ENCODE assay signal across 15 cellular contexts in genomic region chr14:76931629-76932402, GRCh38.
DNase-seq lines count a peak whose midpoint lies in the region; ATAC-seq, FAIRE-seq and TF ChIP-seq lines count a peak whose summit lies in the region.
"Had no signal": no experiment of that assay in that cellular context is flagged by ENCODE, and none has a peak within 500 bp of the region (broad histone marks: within the 10 kb centered on the region; RNA-seq: fewer than 3 reads in every experiment).

No MANE protein-coding gene starts in this region.

- TF ChIP-seq CTCF in transverse colon (IDR thresholded peaks at IDR 0.05): no peak

- H3K9me3 Mint-ChIP-seq in activated naive CD8-positive, alpha-beta T cell (ENCODE audit: low read depth): no peaks in the 10 kb centered on the region
- H3K9me3 Mint-ChIP-seq in activated naive CD8-positive, alpha-beta T cell treated with anti-CD3 and anti-CD28 coated beads for 36 hours: no peaks in the 10 kb centered on the region
- no peaks in the 10 kb centered on the region for H3K9me3 Mint-ChIP-seq in activated T-helper 1 cell treated with anti-CD3 and anti-CD28 coated beads, Interleukin-12 subunit alpha, Interleukin-12 subunit beta, Interleukin-2, Interleukin-4 antibody, amounts not matched to agents 30 ng/mL and 10 ng/mL and 1 ng/mL, durations not matched to agents 14 hours and 24 hours and 36 hours
- H3K9me3 Mint-ChIP-seq in naive thymus-derived CD4-positive, alpha-beta T cell: no peaks in the 10 kb centered on the region

- intact Hi-C loops in activated T-helper 1 cell treated with anti-CD3 and anti-CD28 coated beads, Interleukin-12 subunit alpha, Interleukin-12 subunit beta, Interleukin-2, Interleukin-4 antibody, amounts not matched to agents 30 ng/mL and 10 ng/mL and 1 ng/mL, durations not matched to agents 14 hours and 24 hours and 36 hours (cut with micrococcal nuclease): no loop called here
- intact Hi-C loops in naive thymus-derived CD4-positive, alpha-beta T cell (cut with micrococcal nuclease): loop anchor here in 1 of 2 donors (2.0 kb wide), 1 partner anchor 15 kb away; no protein-coding TSS in a partner anchor
- intact Hi-C loops in transverse colon (cut with DNase I; ENCODE audit: low total_unique reads): no loop called here

- no peak for TF ChIP-seq POLR2A in transverse colon (IDR thresholded peaks at IDR 0.05)

- H3K36me3 Mint-ChIP-seq in activated naive CD8-positive, alpha-beta T cell: no peaks in the 10 kb centered on the region
- H3K36me3 Mint-ChIP-seq in activated naive CD8-positive, alpha-beta T cell treated with anti-CD3 and anti-CD28 coated beads for 36 hours: no peaks in the 10 kb centered on the region
- H3K36me3 Mint-ChIP-seq in activated T-helper 1 cell treated with anti-CD3 and anti-CD28 coated beads, Interleukin-12 subunit alpha, Interleukin-12 subunit beta, Interleukin-2, Interleukin-4 antibody, amounts not matched to agents 30 ng/mL and 10 ng/mL and 1 ng/mL, durations not matched to agents 14 hours and 24 hours and 36 hours (ENCODE audit: low read depth): no peaks in the 10 kb centered on the region
- no peaks in the 10 kb centered on the region for H3K36me3 Mint-ChIP-seq in naive thymus-derived CD4-positive, alpha-beta T cell

- H3K9me3 ChIP-seq in naive thymus-derived CD4-positive, alpha-beta T cell (ENCODE audit: control insufficient read depth in 2 of 3, low read length in 3 of 3): no peaks in the 10 kb centered on the region
- H3K9me3 ChIP-seq in transverse colon: no peaks in the 10 kb centered on the region
- H3K9me3 ChIP-seq: adrenal gland, BE2C had no signal

- CTCF ChIA-PET in naive thymus-derived CD4-positive, alpha-beta T cell (lab: Charles Lee): interaction anchor here (0.6 to 3.2 kb wide), 5 partner anchors 10 to 121 kb away, joined by 3 to 15 read pairs (median 5); no protein-coding TSS in a partner anchor

- peaks cover 44 to 50% of the 10 kb centered on the region in 2 donors for H3K4me1 ChIP-seq in naive thymus-derived CD4-positive, alpha-beta T cell (ENCODE audit: control insufficient read depth in 2 of 2, insufficient read depth in 2 of 2, low read length in 2 of 2)
- H3K4me1 ChIP-seq in transverse colon: peaks cover 0 to 9% (median 0%) of the 10 kb centered on the region in 4 donors

- POLR2A ChIA-PET in naive thymus-derived CD4-positive, alpha-beta T cell (lab: Charles Lee): interaction anchor here (0.7 to 1.3 kb wide), 3 partner anchors 8 to 24 kb away, joined by 3 to 4 read pairs (median 3); no protein-coding TSS in a partner anchor

- peaks cover 55% of the 10 kb centered on the region for H3K4me1 Mint-ChIP-seq in activated naive CD8-positive, alpha-beta T cell (ENCODE audit: low read depth)
- peaks cover 30% of the 10 kb centered on the region for H3K4me1 Mint-ChIP-seq in activated naive CD8-positive, alpha-beta T cell treated with anti-CD3 and anti-CD28 coated beads for 36 hours
- H3K4me1 Mint-ChIP-seq in activated T-helper 1 cell treated with anti-CD3 and anti-CD28 coated beads, Interleukin-12 subunit alpha, Interleukin-12 subunit beta, Interleukin-2, Interleukin-4 antibody, amounts not matched to agents 30 ng/mL and 10 ng/mL and 1 ng/mL, durations not matched to agents 14 hours and 24 hours and 36 hours (ENCODE audit: low read depth): peaks cover 55% of the 10 kb centered on the region
- H3K4me1 Mint-ChIP-seq in naive thymus-derived CD4-positive, alpha-beta T cell: peaks cover 40 to 67% (median 63%) of the 10 kb centered on the region in 7 donors

- no peak overlapping the region for H3K4me3 ChIP-seq in naive thymus-derived CD4-positive, alpha-beta T cell (ENCODE audit: low read length)
- H3K4me3 ChIP-seq in transverse colon: no peak overlapping the region
- H3K4me3 ChIP-seq: adrenal gland had no signal

- no peak for TF ChIP-seq EP300 in transverse colon (IDR thresholded peaks at IDR 0.05; ENCODE audit: low read depth)

- H3K27ac Mint-ChIP-seq in activated naive CD8-positive, alpha-beta T cell: no peak overlapping the region
- no peak overlapping the region for H3K27ac Mint-ChIP-seq in activated naive CD8-positive, alpha-beta T cell treated with anti-CD3 and anti-CD28 coated beads for 36 hours
- H3K27ac Mint-ChIP-seq in activated T-helper 1 cell treated with anti-CD3 and anti-CD28 coated beads, Interleukin-12 subunit alpha, Interleukin-12 subunit beta, Interleukin-2, Interleukin-4 antibody, amounts not matched to agents 30 ng/mL and 10 ng/mL and 1 ng/mL, durations not matched to agents 14 hours and 24 hours and 36 hours: peak overlapping the region; percentile 49
- H3K27ac Mint-ChIP-seq in naive thymus-derived CD4-positive, alpha-beta T cell: peak overlapping the region; percentile 13 to 93 (median 92)

- ATAC-seq in naive thymus-derived CD4-positive, alpha-beta T cell: no peak
- ATAC-seq: left ventricle myocardium superior had no signal

- no peaks in the 10 kb centered on the region for H3K36me3 ChIP-seq in naive thymus-derived CD4-positive, alpha-beta T cell (ENCODE audit: control insufficient read depth in 2 of 3, insufficient read depth in 3 of 3, low read length in 3 of 3)
- no peaks in the 10 kb centered on the region for H3K36me3 ChIP-seq in transverse colon
- H3K36me3 ChIP-seq: adrenal gland, BE2C had no signal

- no peak overlapping the region for H3K27ac ChIP-seq in naive thymus-derived CD4-positive, alpha-beta T cell (ENCODE audit: low read depth, low read length)
- H3K27ac ChIP-seq in transverse colon: no peak overlapping the region

- in situ Hi-C loops in transverse colon (cut with MboI; ENCODE audit: low pct_ligation_motif_present in 1 of 4, low pct_unique_long_range_greater_than_20kb in 1 of 4, low sequenced_read_pairs in 3 of 4): no loop called here

- H3K27me3 Mint-ChIP-seq in activated naive CD8-positive, alpha-beta T cell: no peaks in the 10 kb centered on the region
- H3K27me3 Mint-ChIP-seq in activated naive CD8-positive, alpha-beta T cell treated with anti-CD3 and anti-CD28 coated beads for 36 hours: no peaks in the 10 kb centered on the region
- H3K27me3 Mint-ChIP-seq in activated T-helper 1 cell treated with anti-CD3 and anti-CD28 coated beads, Interleukin-12 subunit alpha, Interleukin-12 subunit beta, Interleukin-2, Interleukin-4 antibody, amounts not matched to agents 30 ng/mL and 10 ng/mL and 1 ng/mL, durations not matched to agents 14 hours and 24 hours and 36 hours (ENCODE audit: insufficient read depth): peaks cover 6% of the 10 kb centered on the region
- no peaks in the 10 kb centered on the region for H3K27me3 Mint-ChIP-seq in naive thymus-derived CD4-positive, alpha-beta T cell

- DNase-seq in activated naive CD8-positive, alpha-beta T cell treated with anti-CD3 and anti-CD28 coated beads for 36 hours: no peak
- no peak for DNase-seq in activated T-helper 1 cell treated with anti-CD3 and anti-CD28 coated beads, Interleukin-12 subunit alpha, Interleukin-12 subunit beta, Interleukin-2, Interleukin-4 antibody, amounts not matched to agents 30 ng/mL and 10 ng/mL and 1 ng/mL, durations not matched to agents 14 hours and 24 hours and 36 hours (ENCODE audit: low spot score)
- no peak for DNase-seq in naive thymus-derived CD4-positive, alpha-beta T cell
- no peak for DNase-seq in urothelium cell line (ENCODE audit: low spot score)
- no peak for DNase-seq in NCI-H510A treated with DMSO at 0.1 percent for 48 hours (lab: John Stamatoyannopoulos, UW)
- DNase-seq in transverse colon: no peak
- DNase-seq in DMS114 treated with DMSO at 0.1 percent for 48 hours (lab: John Stamatoyannopoulos, UW; ENCODE audit: unreplicated experiment): no peak
- DNase-seq: adrenal gland, BE2C, DMS53, left ventricle myocardium superior, NCI-H1436 treated with DMSO at 0.1 percent for 48 hours, NCI-H524, OCI-M1 had no signal

- peak; percentile 93 for FAIRE-seq in urothelium cell line (lab: Jason Lieb, UNC)

- 84 to 86% methylated on average over 9 of the region's 9 CpGs for WGBS in transverse colon (ENCODE audit: low coverage in 1 of 2), 2 donors

- peak overlapping the region; percentile 38 for H3K4me3 Mint-ChIP-seq in activated naive CD8-positive, alpha-beta T cell
- no peak overlapping the region for H3K4me3 Mint-ChIP-seq in activated naive CD8-positive, alpha-beta T cell treated with anti-CD3 and anti-CD28 coated beads for 36 hours
- H3K4me3 Mint-ChIP-seq in activated T-helper 1 cell treated with anti-CD3 and anti-CD28 coated beads, Interleukin-12 subunit alpha, Interleukin-12 subunit beta, Interleukin-2, Interleukin-4 antibody, amounts not matched to agents 30 ng/mL and 10 ng/mL and 1 ng/mL, durations not matched to agents 14 hours and 24 hours and 36 hours: no peak overlapping the region
- peak overlapping the region; percentile 5 to 84 (median 52) for H3K4me3 Mint-ChIP-seq in naive thymus-derived CD4-positive, alpha-beta T cell

- no peaks in the 10 kb centered on the region for H3K27me3 ChIP-seq in naive thymus-derived CD4-positive, alpha-beta T cell (ENCODE audit: control insufficient read depth in 2 of 2, insufficient read depth in 2 of 2, low read length in 2 of 2)
- no peaks in the 10 kb centered on the region for H3K27me3 ChIP-seq in transverse colon
- H3K27me3 ChIP-seq: adrenal gland, BE2C had no signal

Comparison
In these comparisons a context has a peak if more than half of its experiments do, and no peak if none do; other contexts are left out.
1. H3K4me3 Mint-ChIP-seq: peak in activated naive CD8-positive, alpha-beta T cell (single experiment) and naive thymus-derived CD4-positive, alpha-beta T cell (10 of 10); none in activated naive CD8-positive, alpha-beta T cell treated with anti-CD3 and anti-CD28 coated beads for 36 hours (single experiment) and activated T-helper 1 cell treated with anti-CD3 and anti-CD28 coated beads, Interleukin-12 subunit alpha, Interleukin-12 subunit beta, Interleukin-2, Interleukin-4 antibody, amounts not matched to agents 30 ng/mL and 10 ng/mL and 1 ng/mL, durations not matched to agents 14 hours and 24 hours and 36 hours (single experiment).
2. H3K27ac Mint-ChIP-seq: peak in activated T-helper 1 cell treated with anti-CD3 and anti-CD28 coated beads, Interleukin-12 subunit alpha, Interleukin-12 subunit beta, Interleukin-2, Interleukin-4 antibody, amounts not matched to agents 30 ng/mL and 10 ng/mL and 1 ng/mL, durations not matched to agents 14 hours and 24 hours and 36 hours (single experiment) and naive thymus-derived CD4-positive, alpha-beta T cell (9 of 9); none in activated naive CD8-positive, alpha-beta T cell (single experiment) and activated naive CD8-positive, alpha-beta T cell treated with anti-CD3 and anti-CD28 coated beads for 36 hours (single experiment).